9 cellular contexts compared by ENCODE assay signal in the genomic region with DNA sequence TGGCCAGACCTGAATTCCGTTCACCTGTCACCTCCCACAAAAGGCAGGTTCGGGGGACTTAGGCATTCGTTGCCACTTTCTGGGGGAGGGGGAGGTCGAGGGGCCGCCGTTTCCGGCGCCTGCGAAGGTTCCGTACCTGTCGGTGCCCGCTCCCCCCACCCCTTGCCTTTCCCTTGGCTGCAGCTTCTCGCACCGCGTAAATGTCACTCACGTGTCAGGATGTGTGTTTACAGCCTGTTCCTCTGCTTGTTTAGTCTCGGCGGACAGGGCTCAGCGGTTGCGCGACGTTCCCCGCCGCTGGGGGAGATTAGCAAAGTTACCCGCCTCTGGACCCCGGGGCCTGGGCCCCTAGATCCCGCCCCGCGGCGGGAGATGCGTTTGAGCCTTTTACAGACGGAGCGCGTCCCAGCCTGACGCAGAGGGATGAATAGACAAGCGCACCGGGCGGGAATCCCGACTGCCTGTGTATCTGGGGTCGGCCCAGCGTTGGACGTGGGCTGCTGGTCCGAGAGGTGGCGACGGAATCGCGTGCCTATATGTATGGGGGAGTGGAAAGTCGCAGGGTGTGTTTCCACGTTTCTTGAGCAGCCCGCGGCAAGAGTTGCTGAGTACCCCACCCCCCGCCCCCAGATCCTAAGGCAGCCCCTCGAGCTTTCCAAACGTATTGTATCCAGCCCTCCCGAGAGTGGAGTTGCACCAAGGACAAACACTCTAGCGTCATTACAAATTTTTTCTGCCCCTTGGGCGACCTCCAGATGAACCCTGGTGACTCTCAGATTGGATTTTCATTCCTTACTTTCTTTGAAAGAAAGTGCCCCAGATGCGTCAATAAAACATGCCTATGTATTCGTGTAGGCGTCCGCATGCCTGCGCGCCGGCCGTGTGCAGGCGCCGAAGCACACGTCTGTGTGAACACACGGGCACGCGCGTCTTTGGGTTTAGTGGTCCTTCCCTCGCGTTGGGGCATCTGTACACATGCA. TPM values are rescaled to one million over a fixed set of nuclear protein-coding genes. Genes with fewer than 3 reads are reported as not detected.
DNase-seq lines count a peak whose midpoint lies in the region; ATAC-seq, FAIRE-seq and TF ChIP-seq lines count a peak whose summit lies in the region.
"Had no signal": no experiment of that assay in that cellular context is flagged by ENCODE, and none has a peak within 500 bp of the region (broad histone marks: within the 10 kb centered on the region; RNA-seq: fewer than 3 reads in every experiment).

No MANE protein-coding gene starts in this region.

- H3K9me3 Mint-ChIP-seq in T-helper 1 cell treated with Interleukin-12 subunit alpha and Interleukin-12 subunit beta and Interleukin-4 antibody, amounts not matched to agents 30 μg/mL and 1 μg/mL, for 36 hours: no peaks in the 10 kb centered on the region
- H3K9me3 Mint-ChIP-seq in astrocyte (ENCODE audit: unreplicated experiment) (peaks cover 20% of the 10 kb centered on the region), osteocyte (ENCODE audit: unreplicated experiment) (no peaks in the 10 kb centered on the region)

- no peak for TF ChIP-seq CTCF in LNCaP clone FGC (IDR thresholded peaks at IDR 0.05; ENCODE audit: control insufficient read depth, extremely low read depth, insufficient read depth)
- TF ChIP-seq CTCF in astrocyte (IDR thresholded peaks at IDR 0.05; ENCODE audit: insufficient read depth, low read depth, low read length): no peak
- no peak for TF ChIP-seq CTCF in osteoblast (IDR thresholded peaks at IDR 0.05; ENCODE audit: extremely low read depth, low read depth, low read length)
- no peak for TF ChIP-seq CTCF in osteocyte (IDR thresholded peaks at IDR 0.05)

- no peak overlapping the region for H3K4me3 Mint-ChIP-seq in T-helper 1 cell treated with Interleukin-12 subunit alpha and Interleukin-12 subunit beta and Interleukin-4 antibody, amounts not matched to agents 30 μg/mL and 1 μg/mL, for 36 hours
- H3K4me3 Mint-ChIP-seq in astrocyte (ENCODE audit: unreplicated experiment): no peak overlapping the region
- no peak overlapping the region for H3K4me3 Mint-ChIP-seq in osteocyte (ENCODE audit: unreplicated experiment)

- H3K36me3 ChIP-seq in astrocyte (ENCODE audit: insufficient read depth, low read length) (no peaks in the 10 kb centered on the region), osteoblast (ENCODE audit: insufficient read depth, low read length) (no peaks in the 10 kb centered on the region)

- H3K27ac ChIP-seq in astrocyte (ENCODE audit: low read depth, low read length) (no peak overlapping the region), osteoblast (ENCODE audit: low read depth, low read length) (no peak overlapping the region)

- H3K4me1 Mint-ChIP-seq in T-helper 1 cell treated with Interleukin-12 subunit alpha and Interleukin-12 subunit beta and Interleukin-4 antibody, amounts not matched to agents 30 μg/mL and 1 μg/mL, for 36 hours (ENCODE audit: low read depth): peaks cover 7% of the 10 kb centered on the region
- H3K4me1 Mint-ChIP-seq in astrocyte (ENCODE audit: low read depth, unreplicated experiment) (peaks cover 7% of the 10 kb centered on the region), osteocyte (ENCODE audit: unreplicated experiment) (peaks cover 20% of the 10 kb centered on the region)

- peaks cover 74% of the 10 kb centered on the region for H3K27me3 Mint-ChIP-seq in T-helper 1 cell treated with Interleukin-12 subunit alpha and Interleukin-12 subunit beta and Interleukin-4 antibody, amounts not matched to agents 30 μg/mL and 1 μg/mL, for 36 hours (ENCODE audit: low read depth)
- H3K27me3 Mint-ChIP-seq in astrocyte (ENCODE audit: low read depth, unreplicated experiment) (peaks cover 71% of the 10 kb centered on the region), osteocyte (ENCODE audit: unreplicated experiment) (peaks cover 75% of the 10 kb centered on the region)

- H2AFZ ChIP-seq in astrocyte (ENCODE audit: low read depth, low read length) (peak overlapping the region; percentile 16), osteoblast (ENCODE audit: low read length) (no peak overlapping the region)

- H3K27ac Mint-ChIP-seq in T-helper 1 cell treated with Interleukin-12 subunit alpha and Interleukin-12 subunit beta and Interleukin-4 antibody, amounts not matched to agents 30 μg/mL and 1 μg/mL, for 36 hours: peak overlapping the region; percentile 84
- peak overlapping the region; percentile 80 for H3K27ac Mint-ChIP-seq in astrocyte (ENCODE audit: unreplicated experiment)
- no peak overlapping the region for H3K27ac Mint-ChIP-seq in osteocyte (ENCODE audit: unreplicated experiment)

- H3K4me1 ChIP-seq in astrocyte (ENCODE audit: insufficient read depth, low read length) (peaks cover 5% of the 10 kb centered on the region), osteoblast (ENCODE audit: insufficient read depth, low read length) (no peaks in the 10 kb centered on the region)

- no peaks in the 10 kb centered on the region for H3K9me3 ChIP-seq in astrocyte (ENCODE audit: insufficient read depth, low read depth, low read length)
- no peaks in the 10 kb centered on the region for H3K9me3 ChIP-seq in osteoblast (ENCODE audit: low read depth, low read length)

- H3K4me3 ChIP-seq in LNCaP clone FGC (ENCODE audit: low read depth, low read length) (peak overlapping the region; percentile 54), astrocyte (ENCODE audit: insufficient read depth, low read depth, low read length) (no peak overlapping the region), osteoblast (ENCODE audit: insufficient read depth, low read length) (no peak overlapping the region)

- DNase-seq in T-helper 1 cell (no peak), LNCaP clone FGC (ENCODE audit: low read depth) (no peak), astrocyte (ENCODE audit: low read depth) (no peak), osteoblast (ENCODE audit: insufficient read length, low spot score, missing footprints) (peak; percentile 86), osteocyte (ENCODE audit: extremely low spot score, unreplicated experiment) (no peak), NK-92 (lab: John Stamatoyannopoulos, UW; ENCODE audit: unreplicated experiment) (no peak)

- peak overlapping the region; percentile 13 for H3K9ac ChIP-seq in astrocyte (ENCODE audit: low read length)

- FAIRE-seq in astrocyte (lab: Jason Lieb, UNC): no peak

- H3K36me3 Mint-ChIP-seq in T-helper 1 cell treated with Interleukin-12 subunit alpha and Interleukin-12 subunit beta and Interleukin-4 antibody, amounts not matched to agents 30 μg/mL and 1 μg/mL, for 36 hours (ENCODE audit: low read depth): peaks cover 3% of the 10 kb centered on the region
- H3K36me3 Mint-ChIP-seq in astrocyte (ENCODE audit: low read depth, unreplicated experiment): no peaks in the 10 kb centered on the region
- no peaks in the 10 kb centered on the region for H3K36me3 Mint-ChIP-seq in osteocyte (ENCODE audit: unreplicated experiment)

- H4K20me1 ChIP-seq in astrocyte (ENCODE audit: insufficient read depth, low read length): peaks cover 37% of the 10 kb centered on the region
- no peaks in the 10 kb centered on the region for H4K20me1 ChIP-seq in osteoblast (ENCODE audit: insufficient read depth, low read length)

- peaks cover 79% of the 10 kb centered on the region for H3K27me3 ChIP-seq in astrocyte (ENCODE audit: insufficient read depth, low read length)
- peaks cover 88% of the 10 kb centered on the region for H3K27me3 ChIP-seq in osteoblast (ENCODE audit: insufficient read depth, low read length)

- H3K4me2 ChIP-seq in astrocyte (ENCODE audit: low read length): peak overlapping the region; percentile 75
- no peak overlapping the region for H3K4me2 ChIP-seq in osteoblast (ENCODE audit: insufficient read depth, low read length)

- H3K79me2 ChIP-seq in astrocyte (ENCODE audit: insufficient read depth, low read length): peaks cover 20% of the 10 kb centered on the region
- no peaks in the 10 kb centered on the region for H3K79me2 ChIP-seq in osteoblast (ENCODE audit: insufficient read depth, low read length)

- ATAC-seq in HG02642 (IDR thresholded peaks at IDR 0.05; ENCODE audit: poor library complexity, unreplicated experiment): no peak

RNA-seq across cellular contexts. Expression of a gene that starts 2.4 kb away (rescaled TPM):
- total RNA-seq in astrocyte (0.14 TPM in 1 of 2 replicates, not detected in the other), osteoblast (not detected in 2 replicates), osteocyte (not detected in 2 replicates)
- total RNA-seq: activated CD8-positive, alpha-beta memory T cell treated with anti-CD3 and anti-CD28 coated beads for 36 hours had no signal
